Comparison of ENCODE assay signal across 11 cellular contexts in genomic region chr2:239279508-239280295, GRCh38.
DNase-seq lines count a peak whose midpoint lies in the region; ATAC-seq and TF ChIP-seq lines count a peak whose summit lies in the region.
"Had no signal": no experiment of that assay in that cellular context is flagged by ENCODE, and none has a peak within 500 bp of the region (broad histone marks: within the 10 kb centered on the region; RNA-seq: fewer than 3 reads in every experiment).

No MANE protein-coding gene starts in this region.

- H3K27me3 ChIP-seq in transverse colon = no peaks in the 10 kb centered on the region

- no peak overlapping the region for H3K4me3 ChIP-seq in transverse colon

- no peaks in the 10 kb centered on the region for H3K9me3 Mint-ChIP-seq in activated naive CD4-positive, alpha-beta T cell treated with anti-CD3 and anti-CD28 coated beads, Interleukin-2, amount 50 U/mL, for 24 hours
- H3K9me3 Mint-ChIP-seq in activated T-helper 2 cell treated with anti-CD3 and anti-CD28 coated beads, Interferon-gamma antibody, Interleukin-2, Interleukin-4, amounts not matched to agents 10 μg/mL and 5 μg/mL and 100 μg/mL, durations not matched to agents 14 hours and 24 hours and 36 hours = no peaks in the 10 kb centered on the region
- H3K9me3 Mint-ChIP-seq: CD8-positive, alpha-beta T cell had no signal

- no peak for TF ChIP-seq EP300 in transverse colon (IDR thresholded peaks at IDR 0.05; ENCODE audit: low read depth)

- WGBS in transverse colon (ENCODE audit: low coverage in 1 of 2), 2 donors = 56 to 83% methylated on average over 7 to 20 of the region's 20 CpGs

- H3K36me3 ChIP-seq in transverse colon = no peaks in the 10 kb centered on the region

- peaks cover 19 to 45% (median 30%) of the 10 kb centered on the region in 4 donors for H3K4me1 ChIP-seq in transverse colon

- peak overlapping the region; percentile 36 for H3K27ac Mint-ChIP-seq in activated naive CD4-positive, alpha-beta T cell treated with anti-CD3 and anti-CD28 coated beads, Interleukin-2, amount 50 U/mL, for 24 hours
- peak overlapping the region; percentile 21 for H3K27ac Mint-ChIP-seq in activated T-helper 2 cell treated with anti-CD3 and anti-CD28 coated beads, Interferon-gamma antibody, Interleukin-2, Interleukin-4, amounts not matched to agents 10 μg/mL and 5 μg/mL and 100 μg/mL, durations not matched to agents 14 hours and 24 hours and 36 hours
- H3K27ac Mint-ChIP-seq: CD8-positive, alpha-beta T cell had no signal

- peaks cover 43% of the 10 kb centered on the region for H3K4me1 Mint-ChIP-seq in activated naive CD4-positive, alpha-beta T cell treated with anti-CD3 and anti-CD28 coated beads, Interleukin-2, amount 50 U/mL, for 24 hours
- peaks cover 35% of the 10 kb centered on the region for H3K4me1 Mint-ChIP-seq in activated T-helper 2 cell treated with anti-CD3 and anti-CD28 coated beads, Interferon-gamma antibody, Interleukin-2, Interleukin-4, amounts not matched to agents 10 μg/mL and 5 μg/mL and 100 μg/mL, durations not matched to agents 14 hours and 24 hours and 36 hours (ENCODE audit: low read depth)

- no peaks in the 10 kb centered on the region for H3K27me3 Mint-ChIP-seq in activated naive CD4-positive, alpha-beta T cell treated with anti-CD3 and anti-CD28 coated beads, Interleukin-2, amount 50 U/mL, for 24 hours
- H3K27me3 Mint-ChIP-seq in activated T-helper 2 cell treated with anti-CD3 and anti-CD28 coated beads, Interferon-gamma antibody, Interleukin-2, Interleukin-4, amounts not matched to agents 10 μg/mL and 5 μg/mL and 100 μg/mL, durations not matched to agents 14 hours and 24 hours and 36 hours (ENCODE audit: low read depth) = no peaks in the 10 kb centered on the region

- peaks cover 2% of the 10 kb centered on the region for H3K36me3 Mint-ChIP-seq in activated naive CD4-positive, alpha-beta T cell treated with anti-CD3 and anti-CD28 coated beads, Interleukin-2, amount 50 U/mL, for 24 hours
- H3K36me3 Mint-ChIP-seq in activated T-helper 2 cell treated with anti-CD3 and anti-CD28 coated beads, Interferon-gamma antibody, Interleukin-2, Interleukin-4, amounts not matched to agents 10 μg/mL and 5 μg/mL and 100 μg/mL, durations not matched to agents 14 hours and 24 hours and 36 hours (ENCODE audit: low read depth) = peaks cover 5% of the 10 kb centered on the region
- H3K36me3 Mint-ChIP-seq: CD8-positive, alpha-beta T cell had no signal

- peak overlapping the region; percentile 28 to 75 (median 46) for H3K27ac ChIP-seq in transverse colon

- intact Hi-C loops in activated T-helper 2 cell treated with anti-CD3 and anti-CD28 coated beads, Interferon-gamma antibody, Interleukin-2, Interleukin-4, amounts not matched to agents 10 μg/mL and 5 μg/mL and 100 μg/mL, durations not matched to agents 14 hours and 24 hours and 36 hours (cut with micrococcal nuclease) = no loop called here
- intact Hi-C loops in left colon (cut with DNase I, micrococcal nuclease) = no loop called here
- intact Hi-C loops in transverse colon (cut with DNase I; ENCODE audit: low total_unique reads) = no loop called here

- no peak overlapping the region for H3K4me3 Mint-ChIP-seq in activated naive CD4-positive, alpha-beta T cell treated with anti-CD3 and anti-CD28 coated beads, Interleukin-2, amount 50 U/mL, for 24 hours
- no peak overlapping the region for H3K4me3 Mint-ChIP-seq in activated T-helper 2 cell treated with anti-CD3 and anti-CD28 coated beads, Interferon-gamma antibody, Interleukin-2, Interleukin-4, amounts not matched to agents 10 μg/mL and 5 μg/mL and 100 μg/mL, durations not matched to agents 14 hours and 24 hours and 36 hours (ENCODE audit: low read depth)
- H3K4me3 Mint-ChIP-seq: CD8-positive, alpha-beta T cell had no signal

- H3K9me3 ChIP-seq in transverse colon = no peaks in the 10 kb centered on the region

- ATAC-seq in left colon (no peak), GM21367 (IDR thresholded peaks at IDR 0.05; ENCODE audit: unreplicated experiment) (no peak), HG02938 (IDR thresholded peaks at IDR 0.05; ENCODE audit: unreplicated experiment) (no peak)
- ATAC-seq: CD8-positive, alpha-beta T cell had no signal

- no peak for TF ChIP-seq POLR2A in transverse colon (IDR thresholded peaks at IDR 0.05)

- no peak for DNase-seq in activated naive CD4-positive, alpha-beta T cell treated with anti-CD3 and anti-CD28 coated beads, Interleukin-2, amount 50 U/mL, for 16 hours
- no peak for DNase-seq in activated T-helper 2 cell treated with anti-CD3 and anti-CD28 coated beads, Interferon-gamma antibody, Interleukin-2, Interleukin-4, amounts not matched to agents 10 μg/mL and 5 μg/mL and 100 μg/mL, durations not matched to agents 14 hours and 24 hours and 36 hours (ENCODE audit: low spot score)
- peak; percentile 5 to 22 for DNase-seq in left colon
- peak; percentile 7 for DNase-seq in transverse colon
- DNase-seq in anterior cingulate cortex (lab: John Stamatoyannopoulos, UW) = no peak
- DNase-seq: amniotic stem cell, NCI-H510A treated with DMSO at 0.1 percent for 48 hours had no signal

- TF ChIP-seq CTCF in transverse colon (IDR thresholded peaks at IDR 0.05) = no peak

- in situ Hi-C loops in transverse colon (cut with MboI; ENCODE audit: low pct_ligation_motif_present in 1 of 4, low pct_unique_long_range_greater_than_20kb in 1 of 4, low sequenced_read_pairs in 3 of 4) = no loop called here

Comparison
In these comparisons a context has a peak if more than half of its experiments do, and no peak if none do; other contexts are left out.
1. DNase-seq: peak in left colon (2 of 2) and transverse colon (single experiment); none in activated naive CD4-positive, alpha-beta T cell treated with anti-CD3 and anti-CD28 coated beads, Interleukin-2, amount 50 U/mL, for 16 hours (single experiment), activated T-helper 2 cell treated with anti-CD3 and anti-CD28 coated beads, Interferon-gamma antibody, Interleukin-2, Interleukin-4, amounts not matched to agents 10 μg/mL and 5 μg/mL and 100 μg/mL, durations not matched to agents 14 hours and 24 hours and 36 hours (single experiment) and anterior cingulate cortex (0 of 58).